In the genomic region with DNA sequence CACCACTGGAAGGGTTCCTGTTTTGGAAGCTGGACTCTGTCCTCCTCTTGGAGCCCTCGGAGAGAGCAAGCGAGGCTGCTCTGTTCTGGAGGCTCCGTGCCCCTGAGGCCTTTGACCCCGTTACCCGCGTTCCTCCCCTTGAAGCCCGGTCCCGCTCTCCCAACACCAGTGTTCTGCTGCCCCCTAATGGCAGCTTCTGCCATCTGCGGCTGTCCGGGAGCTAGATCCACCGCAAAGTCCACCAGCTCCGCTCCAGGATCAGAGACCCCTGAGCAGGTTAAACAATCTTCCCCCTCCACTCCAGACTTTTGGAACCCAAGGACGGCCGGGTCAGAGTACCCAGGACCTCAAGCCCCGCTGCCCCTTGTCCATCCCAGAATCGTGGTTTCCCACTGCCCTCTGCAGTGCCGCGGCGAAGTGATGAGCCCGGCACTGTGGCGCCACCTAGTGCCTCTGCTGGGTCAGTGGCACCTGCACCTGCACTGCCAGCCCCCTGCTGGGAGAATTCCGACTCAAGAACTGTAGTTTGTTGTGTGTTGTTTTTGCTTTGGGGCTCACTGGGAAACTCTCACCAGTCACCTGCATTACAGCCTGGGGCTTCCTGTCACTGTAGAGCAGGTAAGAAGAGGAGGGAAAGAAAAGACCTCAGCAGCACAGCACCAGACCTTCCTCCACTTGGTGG, we compare ENCODE assay signal across 1 cellular context.
TF ChIP-seq lines count a peak whose summit lies in the region.

No MANE protein-coding gene starts in this region.

TF ChIP-seq in K562, 482 proteins besides CTCF, POLR2A, EP300 and RAD21 (continued from another document):
- TF ChIP-seq RBFOX2 (IDR thresholded peaks at IDR 0.05; ENCODE audit: low read depth, low read length): peak; percentile 43; the same call in 1 of the 2 replicates
- TF ChIP-seq ZKSCAN8 (CRISPR knock-in tag; IDR thresholded peaks at IDR 0.05): no peak
- TF ChIP-seq, protein P1, sequence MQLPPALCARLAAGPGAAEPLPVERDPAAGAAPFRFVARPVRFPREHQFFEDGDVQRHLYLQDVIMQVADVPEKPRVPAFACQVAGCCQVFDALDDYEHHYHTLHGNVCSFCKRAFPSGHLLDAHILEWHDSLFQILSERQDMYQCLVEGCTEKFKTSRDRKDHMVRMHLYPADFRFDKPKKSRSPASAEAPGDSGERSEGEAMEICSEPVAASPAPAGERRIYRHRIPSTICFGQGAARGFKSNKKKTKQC (CRISPR knock-in tag; IDR thresholded peaks at IDR 0.05): 0 out of 2 replicates have a peak, but pooled peaks have one; percentile 40
- TF ChIP-seq MECOM (CRISPR knock-in tag; IDR thresholded peaks at IDR 0.05): peak; percentile 68
- peak; percentile 36; the same call in 1 of the 2 replicates for TF ChIP-seq ETV5 (CRISPR knock-in tag; IDR thresholded peaks at IDR 0.05; ENCODE audit: low read depth)
- TF ChIP-seq NBN (IDR thresholded peaks at IDR 0.05; ENCODE audit: low read depth): peak; percentile 87
- peak; percentile 96 for TF ChIP-seq STAG1 (CRISPR knock-in tag; IDR thresholded peaks at IDR 0.05; ENCODE audit: borderline replicate concordance)
- peak; percentile 49 for TF ChIP-seq ARID1B (IDR thresholded peaks at IDR 0.05)
- TF ChIP-seq ESRRA (IDR thresholded peaks at IDR 0.05; ENCODE audit: borderline replicate concordance, low read depth): peak; percentile 79; the same call in 1 of the 2 replicates
- TF ChIP-seq CREB3L1 (IDR thresholded peaks at IDR 0.05; ENCODE audit: borderline replicate concordance, low read depth): peak; percentile 44; the same call in 1 of the 2 replicates
- peak in 1 of 2 experiments; percentile 74; a peak in 1 of 4 replicates for TF ChIP-seq ARNT (IDR thresholded peaks at IDR 0.05)
- peak; percentile 81 for TF ChIP-seq LCOR (CRISPR knock-in tag; IDR thresholded peaks at IDR 0.05)
- peak; percentile 27; the same call in 1 of the 2 replicates for TF ChIP-seq DMBX1 (CRISPR knock-in tag; IDR thresholded peaks at IDR 0.05; ENCODE audit: borderline replicate concordance)
- peak; percentile 59; the same call in 1 of the 2 replicates for TF ChIP-seq SMARCE1 (IDR thresholded peaks at IDR 0.05)
- TF ChIP-seq ZNF121 (CRISPR knock-in tag; conservative IDR thresholded peaks at IDR 0.05): no peak
- TF ChIP-seq, protein P2, sequence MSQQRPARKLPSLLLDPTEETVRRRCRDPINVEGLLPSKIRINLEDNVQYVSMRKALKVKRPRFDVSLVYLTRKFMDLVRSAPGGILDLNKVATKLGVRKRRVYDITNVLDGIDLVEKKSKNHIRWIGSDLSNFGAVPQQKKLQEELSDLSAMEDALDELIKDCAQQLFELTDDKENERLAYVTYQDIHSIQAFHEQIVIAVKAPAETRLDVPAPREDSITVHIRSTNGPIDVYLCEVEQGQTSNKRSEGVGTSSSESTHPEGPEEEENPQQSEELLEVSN (IDR thresholded peaks at IDR 0.05; ENCODE audit: borderline replicate concordance in 1 of 2, extremely low read depth in 1 of 2, insufficient read depth in 1 of 2, insufficient read length in 1 of 2, low read depth in 1 of 2, low read length in 1 of 2, poor library complexity in 1 of 2, severe bottlenecking in 1 of 2): peak in 1 of 2 experiments; percentile 9
- peak; percentile 38 for TF ChIP-seq FOXM1 (IDR thresholded peaks at IDR 0.05; ENCODE audit: low read depth)
- TF ChIP-seq FOXM1 (CRISPR knock-in tag; IDR thresholded peaks at IDR 0.05; ENCODE audit: low read depth): no peak
- TF ChIP-seq ZNF431 (CRISPR knock-in tag; IDR thresholded peaks at IDR 0.05): no peak
- TF ChIP-seq E2F8 (IDR thresholded peaks at IDR 0.05; ENCODE audit: low read depth, partially characterized antibody): peak; percentile 81
